1 cellular context compared by ENCODE assay signal in the genomic region with DNA sequence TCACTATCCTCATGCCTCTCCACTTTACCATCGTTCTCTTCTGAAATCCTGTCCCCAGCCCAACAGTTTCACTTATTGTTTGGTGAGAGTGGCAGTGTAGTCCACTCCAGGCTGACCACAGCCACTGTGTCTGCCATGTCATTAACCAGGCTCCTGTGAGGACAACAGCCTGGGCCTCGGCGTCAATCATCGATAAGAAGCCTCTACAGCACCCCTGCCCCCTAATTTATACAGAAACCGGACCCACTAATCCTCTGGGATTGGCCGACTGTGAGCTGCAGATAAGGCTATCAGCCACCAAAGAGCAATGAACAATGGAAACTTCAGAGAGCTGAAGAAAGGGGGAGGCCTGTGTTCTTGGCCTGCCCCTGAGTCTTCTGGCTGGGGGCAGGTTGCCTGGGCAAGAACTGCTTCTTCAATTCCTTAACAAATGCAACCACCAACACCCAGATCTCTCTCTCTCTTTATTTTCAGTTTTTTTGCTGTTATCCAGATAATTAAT.
TF ChIP-seq lines count a peak whose summit lies in the region.

No MANE protein-coding gene starts in this region.

TF ChIP-seq in HCT116, 20 proteins besides CTCF, POLR2A, EP300 and RAD21:
- no peak for TF ChIP-seq EGR1 (IDR thresholded peaks at IDR 0.05; ENCODE audit: low read depth)
TF ChIP-seq in HCT116: peak in this region for 0.
